ENCODE assay signal across 14 cellular contexts in the genomic region with DNA sequence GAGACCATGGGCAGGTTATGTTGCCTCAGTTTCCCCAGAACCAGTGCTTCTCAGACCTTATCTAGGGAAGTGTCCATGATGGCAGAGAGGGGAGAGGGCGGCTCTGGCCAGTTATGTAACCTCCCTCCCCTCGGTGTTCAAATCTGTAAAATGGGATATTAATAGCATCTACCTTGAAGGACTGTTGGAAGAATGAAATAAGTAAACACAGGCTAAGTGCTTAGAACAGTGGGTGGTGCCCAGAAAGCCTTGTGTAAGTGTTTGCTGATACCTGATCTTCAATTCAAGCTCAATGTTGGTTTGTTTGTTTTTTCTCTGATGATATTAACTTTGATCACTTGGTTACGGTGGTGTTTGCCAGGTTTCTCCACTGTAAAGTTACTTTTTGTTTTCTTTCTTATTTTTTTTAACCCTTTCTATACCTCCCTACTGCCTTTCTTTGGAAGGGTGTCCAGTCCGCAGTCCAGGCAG. TPM values are rescaled to one million over a fixed set of nuclear protein-coding genes. Genes with fewer than 3 reads are reported as not detected.
A peak's percentile ranks its signal among the peaks of the same experiment; 100 is the strongest.
DNase-seq lines count a peak whose midpoint lies in the region; ATAC-seq and TF ChIP-seq lines count a peak whose summit lies in the region.
"Had no signal": no experiment of that assay in that cellular context is flagged by ENCODE, and none has a peak within 500 bp of the region (broad histone marks: within the 10 kb centered on the region; RNA-seq: fewer than 3 reads in every experiment).

No MANE protein-coding gene starts in this region.

- H3K4me3 Mint-ChIP-seq in CD14-positive monocyte = no peak overlapping the region
- H3K4me3 Mint-ChIP-seq: activated naive CD8-positive, alpha-beta T cell treated with anti-CD3 and anti-CD28 coated beads, Interleukin-2, amount 10 ng/mL, durations not matched to agents 7 days and 5 days had no signal

- peaks cover 8% of the 10 kb centered on the region for H3K4me1 Mint-ChIP-seq in CD14-positive monocyte

- H3K27me3 ChIP-seq in body of pancreas (no peaks in the 10 kb centered on the region), prostate gland (replicated peaks; ENCODE audit: insufficient read depth) (no peaks in the 10 kb centered on the region), ascending aorta (no peaks in the 10 kb centered on the region)
- H3K27me3 ChIP-seq: upper lobe of left lung had no signal

- H3K36me3 Mint-ChIP-seq in CD14-positive monocyte = no peaks in the 10 kb centered on the region
- H3K36me3 Mint-ChIP-seq: activated naive CD8-positive, alpha-beta T cell treated with anti-CD3 and anti-CD28 coated beads, Interleukin-2, amount 10 ng/mL, durations not matched to agents 7 days and 5 days had no signal

- H3K27ac ChIP-seq in body of pancreas (peak overlapping the region in 1 of 4 donors; percentile 32), prostate gland (peak overlapping the region; percentile 19 to 26), ascending aorta (no peak overlapping the region)
- H3K27ac ChIP-seq: upper lobe of left lung had no signal

- no peak overlapping the region for H3K27ac Mint-ChIP-seq in CD14-positive monocyte
- H3K27ac Mint-ChIP-seq: activated naive CD8-positive, alpha-beta T cell treated with anti-CD3 and anti-CD28 coated beads, Interleukin-2, amount 10 ng/mL, durations not matched to agents 7 days and 5 days had no signal

- H3K36me3 ChIP-seq in body of pancreas (replicated peaks in 1 of 2; ENCODE audit: insufficient read depth in 1 of 2, low read depth in 2 of 2) = no peaks in the 10 kb centered on the region
- no peaks in the 10 kb centered on the region for H3K36me3 ChIP-seq in prostate gland
- peaks cover 12 to 27% of the 10 kb centered on the region in 2 donors for H3K36me3 ChIP-seq in ascending aorta

- H3K4me3 ChIP-seq in body of pancreas = no peak overlapping the region
- H3K4me3 ChIP-seq in prostate gland = no peak overlapping the region
- H3K4me3 ChIP-seq in ascending aorta = no peak overlapping the region
- H3K4me3 ChIP-seq: upper lobe of left lung had no signal

- peak; percentile 82 for ATAC-seq in body of pancreas

- H3K9me3 ChIP-seq in body of pancreas = no peaks in the 10 kb centered on the region
- H3K9me3 ChIP-seq in prostate gland = no peaks in the 10 kb centered on the region
- H3K9me3 ChIP-seq in ascending aorta = no peaks in the 10 kb centered on the region
- H3K9me3 ChIP-seq: upper lobe of left lung had no signal

- no peaks in the 10 kb centered on the region for H3K9me3 Mint-ChIP-seq in CD14-positive monocyte
- H3K9me3 Mint-ChIP-seq: activated naive CD8-positive, alpha-beta T cell treated with anti-CD3 and anti-CD28 coated beads, Interleukin-2, amount 10 ng/mL, durations not matched to agents 7 days and 5 days had no signal

- H3K4me1 ChIP-seq in body of pancreas (peaks cover 28% of the 10 kb centered on the region), prostate gland (replicated peaks) (peaks cover 6% of the 10 kb centered on the region), ascending aorta (no peaks in the 10 kb centered on the region)

- WGBS in body of pancreas, 2 donors = 32 to 39% methylated on average over 4 of the region's 4 CpGs
- 39% methylated on average over 4 of the region's 4 CpGs for WGBS in prostate gland

- DNase-seq in NCI-H2107 treated with DMSO at 0.1 percent for 48 hours (lab: John Stamatoyannopoulos, UW; ENCODE audit: unreplicated experiment) = peak; percentile 85
- DNase-seq in NCI-H2107 (lab: John Stamatoyannopoulos, UW) = no peak
- DNase-seq in NCI-H2196 (lab: John Stamatoyannopoulos, UW; ENCODE audit: unreplicated experiment) = peak; percentile 75
- DNase-seq in body of pancreas = peak; percentile 40 to 71 (median 65)
- peak; percentile 60 for DNase-seq in prostate gland (ENCODE audit: low spot score)
- DNase-seq in CD14-positive monocyte (ENCODE audit: low spot score) = no peak
- DNase-seq in ascending aorta (ENCODE audit: low spot score in 2 of 2) = no peak
- no peak for DNase-seq in effector CD8-positive, alpha-beta T cell (lab: John Stamatoyannopoulos, UW)
- DNase-seq: activated naive CD8-positive, alpha-beta T cell treated with anti-CD3 and anti-CD28 coated beads, Interleukin-2, amount 10 ng/mL, durations not matched to agents 7 days and 5 days; cortex of kidney; NCI-H524 treated with DMSO at 0.1 percent for 48 hours; Right ventricle myocardium superior; stimulated activated CD4-positive, alpha-beta T cell treated with anti-CD3 and anti-CD28 coated beads, Interleukin-2, amount 100 ng/mL, for 24 hours had no signal

- TF ChIP-seq POLR2A in body of pancreas (IDR thresholded peaks at IDR 0.05) = no peak
- no peak for TF ChIP-seq POLR2A in prostate gland (IDR thresholded peaks at IDR 0.05)

- peaks cover 0 to 10% (median 5%) of the 10 kb centered on the region in 3 donors for H3K27me3 Mint-ChIP-seq in CD14-positive monocyte (ENCODE audit: low read depth in 3 of 3)
- H3K27me3 Mint-ChIP-seq: activated naive CD8-positive, alpha-beta T cell treated with anti-CD3 and anti-CD28 coated beads, Interleukin-2, amount 10 ng/mL, durations not matched to agents 7 days and 5 days had no signal

- no peak for TF ChIP-seq CTCF in body of pancreas (IDR thresholded peaks at IDR 0.05)
- no peak for TF ChIP-seq CTCF in prostate gland (IDR thresholded peaks at IDR 0.05)
- TF ChIP-seq CTCF in CD14-positive monocyte (IDR thresholded peaks at IDR 0.05) = no peak
- no peak for TF ChIP-seq CTCF in ascending aorta (IDR thresholded peaks at IDR 0.05)

- intact Hi-C loops in body of pancreas (cut with DNase I) (no loop called here), prostate gland (cut with DNase I) (no loop called here), CD14-positive monocyte (cut with micrococcal nuclease) (no loop called here), ascending aorta (cut with DNase I) (no loop called here)

RNA-seq across cellular contexts. Expression of a gene that starts 34.9 kb away (rescaled TPM):
- total RNA-seq in body of pancreas (10 to 100 TPM; 19.5 to 26.7 TPM), prostate gland (10 to 100 TPM; 14.8 to 17.7 TPM), ascending aorta (42.7 TPM)
- polyA plus RNA-seq in CD14-positive monocyte = not detected
- total RNA-seq: activated naive CD8-positive, alpha-beta T cell treated with anti-CD3 and anti-CD28 coated beads, Interleukin-2, amount 10 ng/mL, durations not matched to agents 7 days and 5 days had no signal

RNA-seq across cellular contexts. Expression of a gene that starts 47.5 kb away (rescaled TPM):
- 1 to 10 TPM in 1 of 2 donors, not detected in 1; 4.2 TPM for total RNA-seq in body of pancreas
- total RNA-seq in prostate gland = not detected
- polyA plus RNA-seq in CD14-positive monocyte = not detected
- 0.21 TPM for total RNA-seq in ascending aorta

Comparison
In these comparisons a context has a peak if more than half of its experiments do, and no peak if none do; other contexts are left out.
1. DNase-seq: peak in NCI-H2107 treated with DMSO at 0.1 percent for 48 hours (single experiment), NCI-H2196 (single experiment), body of pancreas (4 of 4) and prostate gland (single experiment); none in NCI-H2107 (single experiment), CD14-positive monocyte (single experiment), ascending aorta (0 of 2) and effector CD8-positive, alpha-beta T cell (single experiment).
2. H3K27ac ChIP-seq: peak in prostate gland (2 of 2); none in ascending aorta (0 of 2).